1 cellular context compared by ENCODE assay signal in genomic region chr11:65617990-65618751, GRCh38.
TF ChIP-seq lines count a peak whose summit lies in the region.

No MANE protein-coding gene starts in this region.

TF ChIP-seq in K562, 482 proteins besides CTCF, POLR2A, EP300 and RAD21:
- TF ChIP-seq SP2 (IDR thresholded peaks at IDR 0.05; ENCODE audit: extremely low read depth, low read depth, low read length, poor library complexity, severe bottlenecking) (no peak), RBFOX2 (IDR thresholded peaks at IDR 0.05; ENCODE audit: low read depth, low read length) (peak; percentile 14; the same call in 1 of the 2 replicates), TAL1 (IDR thresholded peaks at IDR 0.05) (no peak)
